35 cellular contexts compared by ENCODE assay signal in the genomic region with DNA sequence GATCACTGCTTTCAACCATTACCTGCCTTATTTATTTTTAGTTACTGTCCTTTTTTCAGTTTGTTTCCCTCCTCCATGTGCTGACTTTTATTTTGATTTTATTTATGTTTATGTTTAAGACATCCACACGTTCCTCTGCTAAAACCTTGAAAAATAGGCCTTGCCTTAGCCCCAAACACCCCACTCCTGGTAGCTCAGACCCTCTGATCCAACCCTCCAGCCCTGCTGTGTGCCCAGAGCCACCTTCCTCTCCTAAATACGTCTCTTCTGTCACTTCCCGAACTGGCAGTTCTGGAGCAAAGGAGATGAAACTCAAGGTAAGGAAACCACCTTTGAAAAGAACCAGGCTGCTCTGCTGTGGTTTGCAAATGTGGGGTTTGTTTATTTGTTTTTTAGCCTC. TPM values are rescaled to one million over a fixed set of nuclear protein-coding genes. Genes with fewer than 3 reads are reported as not detected.
"Had no signal": no experiment of that assay in that cellular context is flagged by ENCODE, and none has a peak within 500 bp of the region (broad histone marks: within the 10 kb centered on the region; RNA-seq: fewer than 3 reads in every experiment).

No MANE protein-coding gene starts in this region.

- H3K9me3 Mint-ChIP-seq: activated B cell treated with CpG ODN at 0.5 μM for 24 hours; activated CD8-positive, alpha-beta T cell treated with anti-CD3 and anti-CD28 coated beads for 36 hours; activated T-cell treated with anti-CD3 and anti-CD28 coated beads, Interleukin-2, amount 50 U/mL, for 4 hours; activated T-helper 17 cell treated with anti-CD3 and anti-CD28 coated beads, Interleukin-2, amount 50 U/mL, for 72 hours; central memory CD8-positive, alpha-beta T cell; T-helper 2 cell treated with Interferon-gamma antibody and Interleukin-4, amounts not matched to agents 5 μg/mL and 100 μg/mL, for 36 hours had no signal

- H3K4me1 ChIP-seq: gastroesophageal sphincter had no signal

- H3K27me3 ChIP-seq: brain microvascular endothelial cell, esophagus squamous epithelium, gastroesophageal sphincter had no signal

- H3K36me3 Mint-ChIP-seq: activated naive CD8-positive, alpha-beta T cell had no signal

- H3K9me3 ChIP-seq: esophagus squamous epithelium, gastroesophageal sphincter had no signal

- H3K4me3 ChIP-seq: esophagus squamous epithelium, gastroesophageal sphincter had no signal

- H3K27ac ChIP-seq: brain microvascular endothelial cell, epithelial cell of prostate, esophagus squamous epithelium, gastroesophageal sphincter, WERI-Rb-1 had no signal

- H3K4me1 Mint-ChIP-seq: activated B cell treated with CpG ODN at 0.5 μM for 24 hours; activated T-helper 17 cell treated with anti-CD3 and anti-CD28 coated beads, Interleukin-2, amount 50 U/mL, for 72 hours; central memory CD8-positive, alpha-beta T cell had no signal

- H3K4me3 Mint-ChIP-seq: activated B cell treated with CpG ODN at 0.5 μM for 24 hours; activated CD8-positive, alpha-beta T cell treated with anti-CD3 and anti-CD28 coated beads for 36 hours; activated naive CD8-positive, alpha-beta T cell; activated T-cell treated with anti-CD3 and anti-CD28 coated beads, Interleukin-2, amount 50 U/mL, for 4 hours; activated T-helper 17 cell treated with anti-CD3 and anti-CD28 coated beads, Interleukin-2, amount 50 U/mL, for 72 hours; central memory CD8-positive, alpha-beta T cell; T-helper 17 cell; T-helper 2 cell treated with Interferon-gamma antibody and Interleukin-4, amounts not matched to agents 5 μg/mL and 100 μg/mL, for 36 hours had no signal

- H3K27ac Mint-ChIP-seq: activated B cell treated with CpG ODN at 0.5 μM for 24 hours; activated CD8-positive, alpha-beta T cell treated with anti-CD3 and anti-CD28 coated beads for 36 hours; activated naive CD8-positive, alpha-beta T cell; activated T-helper 17 cell treated with anti-CD3 and anti-CD28 coated beads, Interleukin-2, amount 50 U/mL, for 72 hours; T-helper 17 cell; T-helper 2 cell treated with Interferon-gamma antibody and Interleukin-4, amounts not matched to agents 5 μg/mL and 100 μg/mL, for 36 hours had no signal

- DNase-seq: activated B cell treated with CpG ODN at 0.5 μM for 24 hours; activated CD4-positive, alpha-beta T cell treated with anti-CD3 and anti-CD28 coated beads for 48 hours; activated CD4-positive, alpha-beta T cell treated with anti-CD3 and anti-CD28 coated beads, Interleukin-2, amount 50 U/mL, for 1 hour; activated CD4-positive, alpha-beta T cell treated with anti-CD3 and anti-CD28 coated beads, Interleukin-2, amount 50 U/mL, for 48 hours; activated CD8-positive, alpha-beta memory T cell treated with anti-CD3 and anti-CD28 coated beads for 24 hours; activated CD8-positive, alpha-beta T cell treated with anti-CD3 and anti-CD28 coated beads for 36 hours; activated effector memory CD4-positive, alpha-beta T cell treated with Interleukin-2 at 50 U/mL for 16 hours; activated gamma-delta T cell treated with Interleukin-2 at 50 U/mL for 16 hours; activated naive CD4-positive, alpha-beta T cell treated with anti-CD3 and anti-CD28 coated beads, Interleukin-2, amount 50 U/mL, for 16 hours; activated naive CD4-positive, alpha-beta T cell treated with Interleukin-2 at 50 U/mL for 16 hours; activated T-cell treated with anti-CD3 and anti-CD28 coated beads, Interleukin-2, amount 50 U/mL, for 4 hours; amniotic stem cell; anterior cingulate cortex; brain microvascular endothelial cell; effector CD8-positive, alpha-beta T cell; esophagus squamous epithelium; foreskin melanocyte; T-helper 1 cell; T-helper 17 cell; T1000; WERI-Rb-1 had no signal

- H3K36me3 ChIP-seq: brain microvascular endothelial cell, esophagus squamous epithelium, gastroesophageal sphincter, WERI-Rb-1 had no signal

- H3K27me3 Mint-ChIP-seq: activated CD8-positive, alpha-beta T cell treated with anti-CD3 and anti-CD28 coated beads for 36 hours; activated naive CD8-positive, alpha-beta T cell; activated T-helper 17 cell treated with anti-CD3 and anti-CD28 coated beads, Interleukin-2, amount 50 U/mL, for 72 hours; central memory CD8-positive, alpha-beta T cell had no signal

RNA-seq across cellular contexts. Expression of a gene that starts 9.3 kb away (rescaled TPM):
- total RNA-seq: activated B cell treated with CpG ODN at 0.5 μM for 24 hours; activated CD8-positive, alpha-beta T cell treated with anti-CD3 and anti-CD28 coated beads for 36 hours; activated T-cell treated with anti-CD3 and anti-CD28 coated beads, Interleukin-2, amount 50 U/mL, for 4 hours; activated T-helper 17 cell treated with anti-CD3 and anti-CD28 coated beads, Interleukin-2, amount 50 U/mL, for 72 hours; astrocyte; bronchial epithelial cell; cardiac septum; dermis microvascular lymphatic vessel endothelial cell; endothelial cell of umbilical vein; esophagus squamous epithelium; fibroblast of lung; fibroblast of villous mesenchyme; gastroesophageal sphincter; glomerular endothelial cell; T-helper 17 cell had no signal
